ENCODE assay signal across 17 cellular contexts in genomic region chr10:107031981-107032699, GRCh38.
A peak's percentile ranks its signal among the peaks of the same experiment; 100 is the strongest.
DNase-seq lines count a peak whose midpoint lies in the region; ATAC-seq and TF ChIP-seq lines count a peak whose summit lies in the region.
"Had no signal": no experiment of that assay in that cellular context is flagged by ENCODE, and none has a peak within 500 bp of the region (broad histone marks: within the 10 kb centered on the region; RNA-seq: fewer than 3 reads in every experiment).

No MANE protein-coding gene starts in this region.

- peaks cover 15% of the 10 kb centered on the region for H3K4me1 ChIP-seq in A673 (ENCODE audit: insufficient read depth, low read length, poor library complexity, severe bottlenecking)

- no peak for ATAC-seq in naive thymus-derived CD8-positive, alpha-beta T cell
- ATAC-seq in GM19351 (IDR thresholded peaks at IDR 0.05; ENCODE audit: unreplicated experiment) (no peak), HG03520 (IDR thresholded peaks at IDR 0.05; ENCODE audit: unreplicated experiment) (no peak)
- ATAC-seq: effector memory CD8-positive, alpha-beta T cell; left lobe of liver had no signal

- no peaks in the 10 kb centered on the region for H3K36me3 Mint-ChIP-seq in naive thymus-derived CD8-positive, alpha-beta T cell
- no peaks in the 10 kb centered on the region for H3K36me3 Mint-ChIP-seq in Calu3 (ENCODE audit: insufficient read depth, unreplicated experiment)
- H3K36me3 Mint-ChIP-seq: naive B cell had no signal

- CTCF ChIA-PET in A673 (lab: Charles Lee) (interaction anchor here (0.7 kb wide), 1 partner anchor 150 kb away, joined by 3 read pairs; no protein-coding TSS in a partner anchor), Calu3 (lab: Charles Lee) (no interaction called here)

- intact Hi-C loops in A673 (cut with micrococcal nuclease; ENCODE audit: unreplicated experiment) (no loop called here), Calu3 (cut with micrococcal nuclease; ENCODE audit: unreplicated experiment) (no loop called here)

- DNase-seq in A673 (ENCODE audit: low spot score) (peak; percentile 41), Kasumi-1 (lab: John Stamatoyannopoulos, UW) (peak; percentile 86 to 92), SK-N-DZ (ENCODE audit: low spot score) (peak; percentile 60), kidney epithelial cell (ENCODE audit: low read depth) (peak; percentile 5), Calu3 (no peak)
- DNase-seq in naive thymus-derived CD8-positive, alpha-beta T cell: no peak
- DNase-seq: activated CD8-positive, alpha-beta memory T cell treated with anti-CD3 and anti-CD28 coated beads, Interleukin-2, amount 50 U/mL, for 48 hours; activated naive CD4-positive, alpha-beta T cell treated with anti-CD3 and anti-CD28 coated beads, Interleukin-2, amount 50 U/mL, for 16 hours; effector memory CD8-positive, alpha-beta T cell; naive B cell; NCI-H2227 treated with DMSO at 0.1 percent for 48 hours; retina; stimulated activated CD4-positive, alpha-beta T cell treated with anti-CD3 and anti-CD28 coated beads, Interleukin-2, amount 100 ng/mL, for 24 hours; T-helper 2 cell had no signal

- peaks cover 0 to 11% (median 0%) of the 10 kb centered on the region in 9 donors for H3K9me3 Mint-ChIP-seq in naive thymus-derived CD8-positive, alpha-beta T cell
- H3K9me3 Mint-ChIP-seq in Calu3 (ENCODE audit: low read depth, unreplicated experiment): peaks cover 3% of the 10 kb centered on the region

- H3K4me1 Mint-ChIP-seq in naive thymus-derived CD8-positive, alpha-beta T cell: no peaks in the 10 kb centered on the region
- no peaks in the 10 kb centered on the region for H3K4me1 Mint-ChIP-seq in Calu3 (ENCODE audit: low read depth, unreplicated experiment)
- H3K4me1 Mint-ChIP-seq: naive B cell had no signal

- POLR2A ChIA-PET in A673 (lab: Charles Lee; ENCODE audit: low non-redundant PET): no interaction called here
- POLR2A ChIA-PET in naive thymus-derived CD8-positive, alpha-beta T cell (lab: Charles Lee): no interaction called here

- H3K27me3 ChIP-seq in A673 (replicated peaks; ENCODE audit: insufficient read depth, low read depth, low read length, poor library complexity) (no peaks in the 10 kb centered on the region), kidney epithelial cell (ENCODE audit: control insufficient read depth, insufficient read depth, low read length) (no peaks in the 10 kb centered on the region)

- no peak overlapping the region for H3K27ac Mint-ChIP-seq in naive thymus-derived CD8-positive, alpha-beta T cell
- no peak overlapping the region for H3K27ac Mint-ChIP-seq in Calu3 (ENCODE audit: unreplicated experiment)
- H3K27ac Mint-ChIP-seq: effector memory CD8-positive, alpha-beta T cell; naive B cell had no signal

- H3K36me3 ChIP-seq in A673 (ENCODE audit: insufficient read depth, low read length, poor library complexity, severe bottlenecking) (no peaks in the 10 kb centered on the region), kidney epithelial cell (ENCODE audit: control insufficient read depth, insufficient read depth, low read length) (no peaks in the 10 kb centered on the region)

- H3K4me3 Mint-ChIP-seq in naive thymus-derived CD8-positive, alpha-beta T cell: no peak overlapping the region
- no peak overlapping the region for H3K4me3 Mint-ChIP-seq in Calu3 (ENCODE audit: low read depth, unreplicated experiment)
- H3K4me3 Mint-ChIP-seq: effector memory CD8-positive, alpha-beta T cell; naive B cell had no signal

- TF ChIP-seq CTCF in A673 (conservative IDR thresholded peaks at IDR 0.05; ENCODE audit: low read depth, low read length): no peak
- TF ChIP-seq CTCF in kidney epithelial cell (IDR thresholded peaks at IDR 0.05; ENCODE audit: insufficient read depth, low read length, poor library complexity, severe bottlenecking): no peak
- TF ChIP-seq CTCF in Calu3 (IDR thresholded peaks at IDR 0.05; ENCODE audit: unreplicated experiment): no peak

- H3K4me3 ChIP-seq in A673 (ENCODE audit: low read depth, low read length, poor library complexity, severe bottlenecking) (no peak overlapping the region), kidney epithelial cell (ENCODE audit: low read depth, low read length) (no peak overlapping the region)

- no peaks in the 10 kb centered on the region for H3K9me3 ChIP-seq in A673 (ENCODE audit: low read depth, low read length, poor library complexity, severe bottlenecking)

- peaks cover 0 to 18% (median 6%) of the 10 kb centered on the region in 5 donors for H3K27me3 Mint-ChIP-seq in naive thymus-derived CD8-positive, alpha-beta T cell
- H3K27me3 Mint-ChIP-seq in Calu3 (ENCODE audit: unreplicated experiment): no peaks in the 10 kb centered on the region
- H3K27me3 Mint-ChIP-seq: effector memory CD8-positive, alpha-beta T cell had no signal

- H3K27ac ChIP-seq in A673 (ENCODE audit: low read depth, low read length, poor library complexity, severe bottlenecking): no peak overlapping the region

- BruUV-seq in A673 (replicated peaks; lab: Mats Ljungman, UMichigan) (no TSS peak), Calu3 (replicated peaks; lab: Mats Ljungman, UMichigan) (no TSS peak)

Comparison
In these comparisons a context has a peak if more than half of its experiments do, and no peak if none do; other contexts are left out.
1. DNase-seq: peak in A673 (single experiment), Kasumi-1 (2 of 2), SK-N-DZ (single experiment) and kidney epithelial cell (single experiment); none in naive thymus-derived CD8-positive, alpha-beta T cell (0 of 10) and Calu3 (single experiment).